ENCODE assay signal across 15 cellular contexts in genomic region chr17:422196-422930, GRCh38.
"Had no signal": no experiment of that assay in that cellular context is flagged by ENCODE, and none has a peak within 500 bp of the region (broad histone marks: within the 10 kb centered on the region; RNA-seq: fewer than 3 reads in every experiment).

No MANE protein-coding gene starts in this region.

- H3K9me3 ChIP-seq: adrenal gland, gastrocnemius medialis, heart left ventricle, mucosa of descending colon, right atrium auricular region, tibial nerve had no signal

- H3K4me1 ChIP-seq: adrenal gland, gastrocnemius medialis, right atrium auricular region, tibial nerve had no signal

- H3K27ac ChIP-seq: adrenal gland, right atrium auricular region, tibial nerve had no signal

- H3K4me3 ChIP-seq: adrenal gland, gastrocnemius medialis, heart left ventricle, mucosa of descending colon, right atrium auricular region, tibial nerve had no signal

- DNase-seq: activated CD4-positive, alpha-beta T cell treated with anti-CD3 and anti-CD28 coated beads, Interleukin-2, amount 10 ng/mL, durations not matched to agents 7 days and 5 days; activated naive CD4-positive, alpha-beta T cell treated with anti-CD3 and anti-CD28 coated beads for 36 hours; adrenal gland; erythroblast; gastrocnemius medialis; mucosa of descending colon; naive thymus-derived CD8-positive, alpha-beta T cell; occipital lobe; stimulated activated CD4-positive, alpha-beta T cell treated with anti-CD3 and anti-CD28 coated beads, Interleukin-4, amount 100 ng/mL, for 1 hour; stimulated activated naive CD4-positive, alpha-beta T cell had no signal

- FAIRE-seq: islet of Langerhans had no signal

- H3K36me3 ChIP-seq: adrenal gland, gastrocnemius medialis, heart left ventricle, right atrium auricular region, tibial nerve had no signal

- H3K27me3 ChIP-seq: adrenal gland, gastrocnemius medialis, heart left ventricle, right atrium auricular region, tibial nerve had no signal

- ATAC-seq: left lobe of liver; mucosa of descending colon; naive thymus-derived CD8-positive, alpha-beta T cell had no signal
